Comparison of ENCODE assay signal across 17 cellular contexts in the genomic region with DNA sequence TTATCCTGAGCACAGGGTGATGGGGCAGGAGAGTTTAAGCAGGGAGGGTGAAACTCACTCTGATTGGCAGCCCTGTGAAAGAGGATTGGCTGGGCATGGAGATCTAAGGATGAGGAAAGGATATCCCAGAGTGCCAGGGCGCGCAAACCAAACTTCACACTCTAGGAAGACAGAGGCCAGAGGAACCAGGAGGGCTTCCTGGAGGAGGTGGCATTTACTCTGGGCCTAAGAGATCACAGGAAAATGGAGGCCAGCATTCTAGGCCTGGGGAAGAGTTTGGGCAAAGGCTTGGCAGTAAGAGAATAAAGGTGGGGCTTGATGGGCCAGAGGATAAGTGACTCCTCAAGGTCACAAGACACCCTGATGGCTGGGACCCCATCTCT. TPM values are rescaled to one million over a fixed set of nuclear protein-coding genes. Genes with fewer than 3 reads are reported as not detected.
DNase-seq lines count a peak whose midpoint lies in the region; ATAC-seq and TF ChIP-seq lines count a peak whose summit lies in the region.
"Had no signal": no experiment of that assay in that cellular context is flagged by ENCODE, and none has a peak within 500 bp of the region (broad histone marks: within the 10 kb centered on the region; RNA-seq: fewer than 3 reads in every experiment).

No MANE protein-coding gene starts in this region.

- H3K27ac ChIP-seq in Peyer's patch (peak overlapping the region; percentile 33 to 82 (median 70)), right cardiac atrium (ENCODE audit: low read length) (no peak overlapping the region)
- H3K27ac ChIP-seq: ovary had no signal

- H3K4me1 ChIP-seq in Peyer's patch, result no peaks in the 10 kb centered on the region
- H3K4me1 ChIP-seq in right cardiac atrium (ENCODE audit: control insufficient read depth, insufficient read depth, low read length), result no peaks in the 10 kb centered on the region

- peaks cover 0 to 2% of the 10 kb centered on the region in 2 donors for H3K36me3 Mint-ChIP-seq in activated T-cell treated with anti-CD3 and anti-CD28 coated beads, Interleukin-2, amount 50 U/mL, for 72 hours (ENCODE audit: insufficient read depth in 2 of 2)
- H3K36me3 Mint-ChIP-seq in dendritic cell treated with granulocyte-macrophage colony-stimulating factor and Interleukin-4, amounts not matched to agents 40 ng/mL and 50 ng/mL, for 4 days (ENCODE audit: low read depth), result peaks cover 25% of the 10 kb centered on the region

- peak overlapping the region; percentile 87 for H3K27ac Mint-ChIP-seq in activated T-cell treated with anti-CD3 and anti-CD28 coated beads, Interleukin-2, amount 50 U/mL, for 72 hours
- H3K27ac Mint-ChIP-seq in dendritic cell treated with granulocyte-macrophage colony-stimulating factor and Interleukin-4, amounts not matched to agents 40 ng/mL and 50 ng/mL, for 4 days, result peak overlapping the region; percentile 91
- H3K27ac Mint-ChIP-seq in stimulated activated naive CD8-positive, alpha-beta T cell treated with anti-CD3 and anti-CD28 coated beads, Interleukin-15, amount 100 ng/mL, for 72 hours, result peak overlapping the region; percentile 81 to 97

- no peaks in the 10 kb centered on the region for H3K36me3 ChIP-seq in Peyer's patch
- H3K36me3 ChIP-seq: ovary had no signal

- peaks cover 0 to 2% of the 10 kb centered on the region in 2 donors for H3K9me3 Mint-ChIP-seq in activated T-cell treated with anti-CD3 and anti-CD28 coated beads, Interleukin-2, amount 50 U/mL, for 72 hours
- H3K9me3 Mint-ChIP-seq in dendritic cell treated with granulocyte-macrophage colony-stimulating factor and Interleukin-4, amounts not matched to agents 40 ng/mL and 50 ng/mL, for 4 days, result no peaks in the 10 kb centered on the region
- H3K9me3 Mint-ChIP-seq in stimulated activated naive CD8-positive, alpha-beta T cell treated with anti-CD3 and anti-CD28 coated beads, Interleukin-15, amount 100 ng/mL, for 72 hours, result no peaks in the 10 kb centered on the region

- H3K4me3 ChIP-seq in Peyer's patch (peak overlapping the region in 1 of 4 donors; percentile 44), right cardiac atrium (ENCODE audit: low read length) (no peak overlapping the region)
- H3K4me3 ChIP-seq: ovary, PC-9 had no signal

- no peak for ATAC-seq in activated T-cell treated with anti-CD3 and anti-CD28 coated beads, Interleukin-2, amount 50 U/mL, for 72 hours (replicated peaks in 1 of 2)
- no peak for ATAC-seq in stimulated activated naive CD8-positive, alpha-beta T cell treated with anti-CD3 and anti-CD28 coated beads, Interleukin-15, amount 100 ng/mL, for 72 hours
- no peak for ATAC-seq in GM21447 (IDR thresholded peaks at IDR 0.05; ENCODE audit: unreplicated experiment)
- no peak for ATAC-seq in right cardiac atrium

- no peaks in the 10 kb centered on the region for H3K9me3 ChIP-seq in Peyer's patch
- H3K9me3 ChIP-seq in right cardiac atrium (ENCODE audit: control insufficient read depth, low read length), result no peaks in the 10 kb centered on the region
- H3K9me3 ChIP-seq: ovary had no signal

- no peak for TF ChIP-seq CTCF in Peyer's patch (IDR thresholded peaks at IDR 0.05)

- H3K27me3 Mint-ChIP-seq in activated T-cell treated with anti-CD3 and anti-CD28 coated beads, Interleukin-2, amount 50 U/mL, for 72 hours (ENCODE audit: low read depth), result no peaks in the 10 kb centered on the region
- H3K27me3 Mint-ChIP-seq in dendritic cell treated with granulocyte-macrophage colony-stimulating factor and Interleukin-4, amounts not matched to agents 40 ng/mL and 50 ng/mL, for 4 days, result no peaks in the 10 kb centered on the region
- peaks cover 21% of the 10 kb centered on the region for H3K27me3 Mint-ChIP-seq in stimulated activated naive CD8-positive, alpha-beta T cell treated with anti-CD3 and anti-CD28 coated beads, Interleukin-15, amount 100 ng/mL, for 72 hours

- H3K4me1 Mint-ChIP-seq in activated T-cell treated with anti-CD3 and anti-CD28 coated beads, Interleukin-2, amount 50 U/mL, for 72 hours (ENCODE audit: low read depth), result peaks cover 54% of the 10 kb centered on the region
- peaks cover 87% of the 10 kb centered on the region for H3K4me1 Mint-ChIP-seq in dendritic cell treated with granulocyte-macrophage colony-stimulating factor and Interleukin-4, amounts not matched to agents 40 ng/mL and 50 ng/mL, for 4 days (ENCODE audit: low read depth)
- H3K4me1 Mint-ChIP-seq in stimulated activated naive CD8-positive, alpha-beta T cell treated with anti-CD3 and anti-CD28 coated beads, Interleukin-15, amount 100 ng/mL, for 72 hours, result peaks cover 70% of the 10 kb centered on the region

- TF ChIP-seq POLR2A in Peyer's patch (IDR thresholded peaks at IDR 0.05), result no peak

- H3K27me3 ChIP-seq in Peyer's patch (no peaks in the 10 kb centered on the region), right cardiac atrium (ENCODE audit: control insufficient read depth, insufficient read depth) (no peaks in the 10 kb centered on the region)
- H3K27me3 ChIP-seq: ovary had no signal

- intact Hi-C loops in dendritic cell treated with granulocyte-macrophage colony-stimulating factor and Interleukin-4, amounts not matched to agents 40 ng/mL and 50 ng/mL, for 4 days (cut with micrococcal nuclease), result loop anchor here (5.0 kb wide), 1 partner anchor 107 kb away; no protein-coding TSS in a partner anchor
- intact Hi-C loops in right cardiac atrium (cut with DNase I), result loop anchor here in 1 of 4 donors (10.0 kb wide), 1 partner anchor 114 kb away; no protein-coding TSS in a partner anchor
- intact Hi-C loops in cardiac septum (cut with DNase I), result no loop called here

- DNase-seq in activated T-cell treated with anti-CD3 and anti-CD28 coated beads, Interleukin-2, amount 50 U/mL, for 72 hours, result no peak
- DNase-seq in activated T-cell treated with anti-CD3 and anti-CD28 coated beads, Interleukin-2, amount 50 U/mL, for 48 hours, result no peak
- DNase-seq in Peyer's patch, result no peak
- no peak for DNase-seq in stimulated activated naive CD8-positive, alpha-beta T cell treated with anti-CD3 and anti-CD28 coated beads, Interleukin-15, amount 100 ng/mL, for 72 hours
- no peak for DNase-seq in right cardiac atrium
- DNase-seq in cardiac septum (ENCODE audit: low spot score), result no peak
- DNase-seq: activated gamma-delta T cell, DMS53, HCEC 1CT, NCI-H1417 treated with DMSO at 0.1 percent for 48 hours, NCI-H446, ovary had no signal

- 96% methylated on average over 2 of the region's 2 CpGs for WGBS in right cardiac atrium

- peak overlapping the region; percentile 72 to 80 for H3K4me3 Mint-ChIP-seq in activated T-cell treated with anti-CD3 and anti-CD28 coated beads, Interleukin-2, amount 50 U/mL, for 72 hours
- H3K4me3 Mint-ChIP-seq in dendritic cell treated with granulocyte-macrophage colony-stimulating factor and Interleukin-4, amounts not matched to agents 40 ng/mL and 50 ng/mL, for 4 days, result peak overlapping the region; percentile 78
- peak overlapping the region; percentile 51 to 75 for H3K4me3 Mint-ChIP-seq in stimulated activated naive CD8-positive, alpha-beta T cell treated with anti-CD3 and anti-CD28 coated beads, Interleukin-15, amount 100 ng/mL, for 72 hours

RNA-seq across cellular contexts. Expression of a gene that starts 0.4 kb away (rescaled TPM):
- total RNA-seq in activated T-cell treated with anti-CD3 and anti-CD28 coated beads, Interleukin-2, amount 50 U/mL, for 72 hours, result 10 to 100 TPM in 1 of 2 donors, 1 to 10 TPM in 1; 8.5 to 15.8 TPM
- total RNA-seq in Peyer's patch (100 to 1,000 TPM in 1 of 4 donors, 10 to 100 TPM in 1, 1 to 10 TPM in 2; 4.4 to 175 (median 13.0) TPM), right cardiac atrium (1 to 10 TPM; 3.1 to 6.9 (median 6.6) TPM), cardiac septum (6.1 TPM)
- polyA plus RNA-seq in right cardiac atrium, result 3.6 TPM
- total RNA-seq: endothelial cell of umbilical vein had no signal

RNA-seq across cellular contexts. Expression of a gene that starts 43.6 kb away (rescaled TPM):
- total RNA-seq in activated T-cell treated with anti-CD3 and anti-CD28 coated beads, Interleukin-2, amount 50 U/mL, for 72 hours, result not detected
- total RNA-seq in Peyer's patch (not detected), right cardiac atrium (not detected), cardiac septum (not detected)
- polyA plus RNA-seq in right cardiac atrium, result not detected
- total RNA-seq: endothelial cell of umbilical vein, PC-9 had no signal
- polyA plus RNA-seq: endothelial cell of umbilical vein, small intestine had no signal

RNA-seq across cellular contexts. Expression of a gene that starts 53.0 kb away (rescaled TPM):
- 1 to 10 TPM; 1.8 to 3.8 TPM for total RNA-seq in activated T-cell treated with anti-CD3 and anti-CD28 coated beads, Interleukin-2, amount 50 U/mL, for 72 hours
- total RNA-seq in Peyer's patch, result 10 to 100 TPM in 1 of 4 donors, 1 to 10 TPM in 2, under 1 TPM in 1; 0.88 to 24.8 (median 4.3) TPM
- 1 to 10 TPM; 1.8 to 2.6 (median 2.3) TPM for total RNA-seq in right cardiac atrium
- 0.75 TPM for polyA plus RNA-seq in right cardiac atrium
- total RNA-seq in cardiac septum, result 4.9 TPM
- total RNA-seq: PC-9 had no signal
